11 cellular contexts compared by ENCODE assay signal in genomic region chr9:137318976-137319375, GRCh38. TPM values are rescaled to one million over a fixed set of nuclear protein-coding genes. Genes with fewer than 3 reads are reported as not detected.
DNase-seq lines count a peak whose midpoint lies in the region; ATAC-seq, FAIRE-seq and TF ChIP-seq lines count a peak whose summit lies in the region.
"Had no signal": no experiment of that assay in that cellular context is flagged by ENCODE, and none has a peak within 500 bp of the region (broad histone marks: within the 10 kb centered on the region; RNA-seq: fewer than 3 reads in every experiment).

No MANE protein-coding gene starts in this region.

- peaks cover 9% of the 10 kb centered on the region for H3K4me1 Mint-ChIP-seq in T-helper 2 cell treated with Interferon-gamma antibody and Interleukin-4, amounts not matched to agents 5 μg/mL and 100 μg/mL, for 36 hours (ENCODE audit: low read depth)

- H3K27ac Mint-ChIP-seq in T-helper 2 cell treated with Interferon-gamma antibody and Interleukin-4, amounts not matched to agents 5 μg/mL and 100 μg/mL, for 36 hours: no peak overlapping the region

- ATAC-seq in IMR-90 (ENCODE audit: low read depth) (peak; percentile 45), HepG2 (peak; percentile 90), HG02970 (IDR thresholded peaks at IDR 0.05; ENCODE audit: low FRiP score, unreplicated experiment) (no peak), HG02623 (IDR thresholded peaks at IDR 0.05; ENCODE audit: unreplicated experiment) (no peak)

- H2BK120ac ChIP-seq in IMR-90 (ENCODE audit: low read depth, low read length): no peak overlapping the region

- no peak overlapping the region for H3K14ac ChIP-seq in IMR-90 (replicated peaks; ENCODE audit: low read depth, low read length)

- H4K20me1 ChIP-seq in IMR-90 (ENCODE audit: insufficient read depth, low read length) (no peaks in the 10 kb centered on the region), HepG2 (ENCODE audit: insufficient read depth, low read length) (peaks cover 4% of the 10 kb centered on the region; the same call in 1 of the 2 replicates)

- no peak overlapping the region for H3K23ac ChIP-seq in IMR-90 (ENCODE audit: low read depth, low read length)

- H3K4ac ChIP-seq in IMR-90 (ENCODE audit: low read depth, low read length): no peak overlapping the region

- H3K27me3 Mint-ChIP-seq in T-helper 2 cell treated with Interferon-gamma antibody and Interleukin-4, amounts not matched to agents 5 μg/mL and 100 μg/mL, for 36 hours (ENCODE audit: low read depth): peaks cover 2% of the 10 kb centered on the region

- H3K9ac ChIP-seq in IMR-90 (ENCODE audit: low read depth, low read length): no peak overlapping the region
- no peak overlapping the region for H3K9ac ChIP-seq in HepG2 (ENCODE audit: insufficient read depth, low read depth, low read length)

- no peak for FAIRE-seq in HepG2 (lab: Jason Lieb, UNC)

- H4K91ac ChIP-seq in IMR-90 (ENCODE audit: insufficient read depth, low read depth, low read length): no peak overlapping the region

- H3K18ac ChIP-seq in IMR-90 (ENCODE audit: low read depth, low read length): no peak overlapping the region

- TF ChIP-seq CTCF in IMR-90 (conservative IDR thresholded peaks at IDR 0.05; ENCODE audit: low read depth, low read length) (0 out of 2 replicates have a peak, but pooled peaks have one; percentile 19), HepG2 (CRISPR knock-in tag; IDR thresholded peaks at IDR 0.05) (peak; percentile 82), tibial artery (IDR thresholded peaks at IDR 0.05) (peak; percentile 28 to 42), prostate gland (IDR thresholded peaks at IDR 0.05) (peak in 2 of 4 experiments; percentile 11 to 24)

- H2AFZ ChIP-seq in IMR-90 (replicated peaks; ENCODE audit: low read length, poor library complexity) (no peak overlapping the region), HepG2 (ENCODE audit: low read length) (no peak overlapping the region)

- POLR2A ChIA-PET in IMR-90 (lab: Charles Lee; ENCODE audit: unreplicated experiment) (no interaction called here), HepG2 (lab: Yijun Ruan, JAX) (interaction anchor here (0.7 to 1.6 kb wide), 3 partner anchors 11 to 41 kb away, joined by 3 to 5 read pairs (median 4); partner anchors contain the start of genes NRARP and TOR4A)

- DNase-seq in IMR-90 (peak; percentile 5), HepG2 (ENCODE audit: low spot score) (no peak), tibial artery (peak in 1 of 2 donors; percentile 83), prostate gland (ENCODE audit: low spot score) (no peak)
- DNase-seq in T-helper 2 cell treated with Interferon-gamma antibody and Interleukin-4, amounts not matched to agents 5 μg/mL and 100 μg/mL, for 36 hours (ENCODE audit: low spot score): no peak
- DNase-seq: NCI-H187 treated with DMSO at 0.1 percent for 48 hours had no signal

- H2AK5ac ChIP-seq in IMR-90 (ENCODE audit: low read depth, low read length): no peak overlapping the region

- H3K27ac ChIP-seq in IMR-90 (ENCODE audit: insufficient read depth, low read length) (no peak overlapping the region), cingulate gyrus (ENCODE audit: low read depth, low read length) (peak overlapping the region; percentile 83), HepG2 (ENCODE audit: extremely low read length, insufficient read depth, low read length) (no peak overlapping the region), tibial artery (peak overlapping the region in 1 of 2 donors; percentile 51), prostate gland (no peak overlapping the region)
- H3K27ac ChIP-seq: neutrophil had no signal

- no peak overlapping the region for H2AK9ac ChIP-seq in IMR-90 (replicated peaks; ENCODE audit: low read depth, low read length, poor library complexity)

- H3K56ac ChIP-seq in IMR-90 (ENCODE audit: extremely low read depth, insufficient read depth, low read length): no peak overlapping the region

- H3K36me3 Mint-ChIP-seq in T-helper 2 cell treated with Interferon-gamma antibody and Interleukin-4, amounts not matched to agents 5 μg/mL and 100 μg/mL, for 36 hours (ENCODE audit: low read depth): no peaks in the 10 kb centered on the region

- no peak overlapping the region for H3K4me3 Mint-ChIP-seq in T-helper 2 cell treated with Interferon-gamma antibody and Interleukin-4, amounts not matched to agents 5 μg/mL and 100 μg/mL, for 36 hours
- H3K4me3 Mint-ChIP-seq: activated T-helper 1 cell treated with anti-CD3 and anti-CD28 coated beads, Interleukin-12 subunit alpha, Interleukin-12 subunit beta, Interleukin-2, Interleukin-4 antibody, amounts not matched to agents 30 ng/mL and 10 ng/mL and 1 ng/mL, durations not matched to agents 14 hours and 24 hours and 36 hours had no signal

- H3K4me1 ChIP-seq in IMR-90 (ENCODE audit: control insufficient read depth, insufficient read depth, low read length) (0 out of 2 replicates have a peak, but pooled peaks cover 2% of the 10 kb centered on the region), HepG2 (ENCODE audit: insufficient read depth, low read length) (peaks cover 23% of the 10 kb centered on the region), tibial artery (peaks cover 0 to 50% (median 29%) of the 10 kb centered on the region in 4 donors), prostate gland (replicated peaks) (peaks cover 7% of the 10 kb centered on the region)

- H3K9me1 ChIP-seq in IMR-90 (ENCODE audit: insufficient read depth, low read length): no peaks in the 10 kb centered on the region

- H3K4me3 ChIP-seq in IMR-90 (ENCODE audit: insufficient read depth, low read depth, low read length) (no peak overlapping the region), HepG2 (replicated peaks in 1 of 3; ENCODE audit: insufficient read depth in 1 of 3, low read depth in 2 of 3, low read length in 3 of 3) (no peak overlapping the region; a peak in 1 of 6 replicates), tibial artery (no peak overlapping the region), prostate gland (no peak overlapping the region)

- intact Hi-C loops in IMR-90 (cut with micrococcal nuclease): no loop called here
- intact Hi-C loops in HepG2 (cut with micrococcal nuclease; ENCODE audit: unreplicated experiment): no loop called here
- intact Hi-C loops in tibial artery (cut with DNase I; ENCODE audit: low total_unique reads): no loop called here
- intact Hi-C loops in prostate gland (cut with DNase I): no loop called here

- TF ChIP-seq RAD21 in IMR-90 (IDR thresholded peaks at IDR 0.05; ENCODE audit: low read length): 0 out of 2 replicates have a peak, but pooled peaks have one; percentile 12
- peak; percentile 85 for TF ChIP-seq RAD21 in HepG2 (CRISPR knock-in tag; IDR thresholded peaks at IDR 0.05)

- H3K27me3 ChIP-seq in IMR-90 (ENCODE audit: control insufficient read depth, insufficient read depth, low read length): no peaks in the 10 kb centered on the region; the same call in 1 of the 2 replicates
- peaks cover 13 to 60% of the 10 kb centered on the region in 2 experiments for H3K27me3 ChIP-seq in HepG2 (ENCODE audit: control insufficient read depth in 1 of 2, insufficient read depth in 2 of 2, low read length in 2 of 2)
- peaks cover 0 to 53% of the 10 kb centered on the region in 2 donors for H3K27me3 ChIP-seq in tibial artery
- peaks cover 2% of the 10 kb centered on the region for H3K27me3 ChIP-seq in prostate gland (replicated peaks; ENCODE audit: insufficient read depth)

- H3K79me1 ChIP-seq in IMR-90 (ENCODE audit: low read depth in 1 of 2, low read length in 2 of 2): no peaks in the 10 kb centered on the region

- no peak overlapping the region for H2BK5ac ChIP-seq in IMR-90 (ENCODE audit: low read depth, low read length, poor library complexity, severe bottlenecking)

- H3K36me3 ChIP-seq in IMR-90 (ENCODE audit: control insufficient read depth, insufficient read depth, low read length) (no peaks in the 10 kb centered on the region), HepG2 (replicated peaks in 1 of 2; ENCODE audit: control insufficient read depth in 1 of 2, insufficient read depth in 2 of 2, low read length in 2 of 2) (no peaks in the 10 kb centered on the region), tibial artery (no peaks in the 10 kb centered on the region), prostate gland (no peaks in the 10 kb centered on the region)
- H3K36me3 ChIP-seq: neutrophil had no signal

- H3K9me3 Mint-ChIP-seq in T-helper 2 cell treated with Interferon-gamma antibody and Interleukin-4, amounts not matched to agents 5 μg/mL and 100 μg/mL, for 36 hours: no peaks in the 10 kb centered on the region
- H3K9me3 Mint-ChIP-seq: activated T-helper 1 cell treated with anti-CD3 and anti-CD28 coated beads, Interleukin-12 subunit alpha, Interleukin-12 subunit beta, Interleukin-2, Interleukin-4 antibody, amounts not matched to agents 30 ng/mL and 10 ng/mL and 1 ng/mL, durations not matched to agents 14 hours and 24 hours and 36 hours had no signal

- no peak overlapping the region for H4K5ac ChIP-seq in IMR-90 (ENCODE audit: low read depth, low read length)

- TF ChIP-seq EP300 in HepG2 (IDR thresholded peaks at IDR 0.05; ENCODE audit: low read depth in 2 of 2, low read length in 2 of 2) (no peak), HepG2 (CRISPR knock-in tag; IDR thresholded peaks at IDR 0.05; ENCODE audit: borderline replicate concordance) (no peak)

- H4K8ac ChIP-seq in IMR-90 (ENCODE audit: low read depth in 2 of 2, low read length in 2 of 2): no peak overlapping the region

- TF ChIP-seq POLR2A in IMR-90 (IDR thresholded peaks at IDR 0.05; ENCODE audit: low read depth, low read length): no peak
- TF ChIP-seq POLR2A in HepG2 (IDR thresholded peaks at IDR 0.05; ENCODE audit: insufficient read depth in 1 of 2, low read depth in 2 of 2, low read length in 2 of 2): no peak
- no peak for TF ChIP-seq POLR2A in prostate gland (IDR thresholded peaks at IDR 0.05)

- no peak overlapping the region for H2BK15ac ChIP-seq in IMR-90 (ENCODE audit: low read depth, low read length)

- BruUV-seq in IMR-90 (replicated peaks; lab: Mats Ljungman, UMichigan) (no TSS peak), HepG2 (replicated peaks; lab: Mats Ljungman, UMichigan) (no TSS peak)

- in situ Hi-C loops in IMR-90 (cut with MboI; ENCODE audit: low sequenced_read_pairs) (no loop called here), HepG2 (cut with HindIII; ENCODE audit: extremely low pct_ligation_motif_present, low pct_unique_long_range_greater_than_20kb) (no loop called here)

- H3K9me3 ChIP-seq in IMR-90 (ENCODE audit: control insufficient read depth, insufficient read depth, low read length): no peaks in the 10 kb centered on the region
- no peaks in the 10 kb centered on the region for H3K9me3 ChIP-seq in HepG2 (ENCODE audit: low read length)
- no peaks in the 10 kb centered on the region for H3K9me3 ChIP-seq in tibial artery
- no peaks in the 10 kb centered on the region for H3K9me3 ChIP-seq in prostate gland
- H3K9me3 ChIP-seq: neutrophil had no signal

- H3K4me2 ChIP-seq in IMR-90 (ENCODE audit: low read depth, low read length) (no peak overlapping the region), HepG2 (ENCODE audit: low read depth, low read length) (peak overlapping the region; percentile 57)

- WGBS in IMR-90 (ENCODE audit: extremely low coverage in 2 of 2, insufficient read length in 1 of 2), 2 experiments: 80% methylated on average over 13 of the region's 22 CpGs; no CpG with 5 or more reads in 1 of the 2 experiments
- 21% methylated on average over 9 of the region's 22 CpGs for WGBS in HepG2 (ENCODE audit: low lambda C conversion rate)
- WGBS in prostate gland: 82% methylated on average over 22 of the region's 22 CpGs

- H2BK20ac ChIP-seq in IMR-90 (ENCODE audit: low read depth, low read length): no peak overlapping the region

- dilution Hi-C loops in IMR-90 (cut with HindIII; ENCODE audit: low sequenced_read_pairs, unreplicated experiment): no loop called here

- CTCF ChIA-PET in IMR-90 (lab: Yijun Ruan, JAX) (no interaction called here), HepG2 (lab: Yijun Ruan, JAX; ENCODE audit: low intra/inter-chr PET ratio, low total read pairs) (interaction anchor here (0.5 to 0.6 kb wide), 2 partner anchors 19 to 32 kb away, joined by 3 to 5 read pairs; no protein-coding TSS in a partner anchor)

- H3K79me2 ChIP-seq in HepG2 (ENCODE audit: insufficient read depth, low read length): no peaks in the 10 kb centered on the region

RNA-seq across cellular contexts. Expression of gene NRARP, which starts 16.9 kb away (rescaled TPM):
- total RNA-seq in IMR-90 (2012; rRNA removed) (not detected in 2 replicates), HepG2 (2016; rRNA removed; fragmentation: Illumina TruSeq; extraction: Trizol) (0.14 and 0.22 TPM in 2 replicates), prostate gland (10 to 100 TPM; 22.4 to 24.3 TPM)
- polyA plus RNA-seq in IMR-90 (2012; rRNA removed) (0.15 and 0.39 TPM in 2 replicates), HepG2 (2011; rRNA removed) (0.46 and 0.73 TPM in 2 replicates)
- 0.37 and 1.8 TPM in 2 replicates for polyA plus RNA-seq in IMR-90 (2012; cell fraction: cytosol; rRNA removed)
- 2.9 and 4.1 TPM in 2 replicates for polyA plus RNA-seq in IMR-90 (2012; cell fraction: nucleus; rRNA removed; ENCODE audit: low replicate concordance)
- 0.26 and 0.30 TPM in 2 replicates for total RNA-seq in HepG2 (2016; cell fraction: cytosol; rRNA removed; fragmentation: Illumina TruSeq; extraction: Trizol; ENCODE audit: low read depth)
- 0.19 and 0.35 TPM in 2 replicates for total RNA-seq in HepG2 (2016; cell fraction: insoluble cytoplasmic fraction; rRNA removed; fragmentation: Illumina TruSeq; extraction: Trizol)
- 0.21 and 0.25 TPM in 2 replicates for total RNA-seq in HepG2 (2016; cell fraction: membrane; rRNA removed; fragmentation: Illumina TruSeq; extraction: Trizol)
- total RNA-seq in HepG2 (2016; cell fraction: nucleus; rRNA removed; fragmentation: Illumina TruSeq; extraction: Trizol): 0.19 and 0.22 TPM in 2 replicates
- polyA plus RNA-seq in HepG2 (2011; cell fraction: cytosol; rRNA removed): 0.74 and 1.0 TPM in 2 replicates
- polyA plus RNA-seq in HepG2 (2011; cell fraction: nucleus; rRNA removed): 0.69 and 0.79 TPM in 2 replicates
- 0.51 and 0.78 TPM in 2 replicates for polyA plus RNA-seq in HepG2 (2012)
- 0.21 and 0.42 TPM in 2 replicates for polyA plus RNA-seq in HepG2 (2016; cell fraction: cytosol; fragmentation: Illumina TruSeq; extraction: Trizol; ENCODE audit: low read depth)
- 0.17 and 0.46 TPM in 2 replicates for polyA plus RNA-seq in HepG2 (2016; cell fraction: insoluble cytoplasmic fraction; fragmentation: Illumina TruSeq; extraction: Trizol; ENCODE audit: low read depth)
- polyA plus RNA-seq in HepG2 (2016; cell fraction: membrane; fragmentation: Illumina TruSeq; extraction: Trizol; ENCODE audit: low read depth): 0.40 and 0.56 TPM in 2 replicates
- 0.36 and 0.52 TPM in 2 replicates for polyA plus RNA-seq in HepG2 (2016; cell fraction: nucleus; fragmentation: Illumina TruSeq; extraction: Trizol; ENCODE audit: insufficient read depth, low read depth)
- polyA minus RNA-seq in HepG2 (2011; rRNA and poly(A)+ RNA removed; ENCODE audit: low replicate concordance): 1.0 and 2.0 TPM in 2 replicates
- polyA minus RNA-seq in HepG2 (2011; cell fraction: cytosol; rRNA and poly(A)+ RNA removed): 0.59 and 0.88 TPM in 2 replicates
- polyA minus RNA-seq in HepG2 (2011; cell fraction: nucleus; rRNA and poly(A)+ RNA removed): 0.25 TPM in 1 of 2 replicates, not detected in the other

RNA-seq across cellular contexts. Expression of gene TOR4A, which starts 41.5 kb away (rescaled TPM):
- total RNA-seq in IMR-90 (2012; rRNA removed) (9.7 and 11.4 TPM in 2 replicates), HepG2 (2016; rRNA removed; fragmentation: Illumina TruSeq; extraction: Trizol) (7.0 and 14.2 TPM in 2 replicates), prostate gland (1 to 10 TPM; 1.6 to 7.3 TPM)
- polyA plus RNA-seq in IMR-90 (2012; rRNA removed) (22.9 and 28.4 TPM in 2 replicates), HepG2 (2011; rRNA removed) (11.1 and 16.4 TPM in 2 replicates)
- polyA plus RNA-seq in IMR-90 (2012; cell fraction: cytosol; rRNA removed): 17.3 and 37.9 TPM in 2 replicates
- polyA plus RNA-seq in IMR-90 (2012; cell fraction: nucleus; rRNA removed; ENCODE audit: low replicate concordance): 14.3 and 42.3 TPM in 2 replicates
- total RNA-seq in HepG2 (2016; cell fraction: cytosol; rRNA removed; fragmentation: Illumina TruSeq; extraction: Trizol; ENCODE audit: low read depth): 1.3 and 1.5 TPM in 2 replicates
- total RNA-seq in HepG2 (2016; cell fraction: insoluble cytoplasmic fraction; rRNA removed; fragmentation: Illumina TruSeq; extraction: Trizol): 6.7 and 14.2 TPM in 2 replicates
- total RNA-seq in HepG2 (2016; cell fraction: membrane; rRNA removed; fragmentation: Illumina TruSeq; extraction: Trizol): 5.1 and 6.1 TPM in 2 replicates
- 10.4 and 11.5 TPM in 2 replicates for total RNA-seq in HepG2 (2016; cell fraction: nucleus; rRNA removed; fragmentation: Illumina TruSeq; extraction: Trizol)
- 14.3 and 20.7 TPM in 2 replicates for polyA plus RNA-seq in HepG2 (2011; cell fraction: cytosol; rRNA removed)
- polyA plus RNA-seq in HepG2 (2011; cell fraction: nucleus; rRNA removed): 17.2 and 18.2 TPM in 2 replicates
- polyA plus RNA-seq in HepG2 (2012): 6.6 and 10.2 TPM in 2 replicates
- 1.1 and 1.2 TPM in 2 replicates for polyA plus RNA-seq in HepG2 (2016; cell fraction: cytosol; fragmentation: Illumina TruSeq; extraction: Trizol; ENCODE audit: low read depth)
- 7.9 and 8.2 TPM in 2 replicates for polyA plus RNA-seq in HepG2 (2016; cell fraction: insoluble cytoplasmic fraction; fragmentation: Illumina TruSeq; extraction: Trizol; ENCODE audit: low read depth)
- 3.0 and 3.1 TPM in 2 replicates for polyA plus RNA-seq in HepG2 (2016; cell fraction: membrane; fragmentation: Illumina TruSeq; extraction: Trizol; ENCODE audit: low read depth)
- polyA plus RNA-seq in HepG2 (2016; cell fraction: nucleus; fragmentation: Illumina TruSeq; extraction: Trizol; ENCODE audit: insufficient read depth, low read depth): 20.6 and 20.8 TPM in 2 replicates
- 13.4 and 50.2 TPM in 2 replicates for polyA minus RNA-seq in HepG2 (2011; rRNA and poly(A)+ RNA removed; ENCODE audit: low replicate concordance)
- 29.6 and 30.9 TPM in 2 replicates for polyA minus RNA-seq in HepG2 (2011; cell fraction: cytosol; rRNA and poly(A)+ RNA removed)
- polyA minus RNA-seq in HepG2 (2011; cell fraction: nucleus; rRNA and poly(A)+ RNA removed): 6.3 and 7.8 TPM in 2 replicates

Comparison
In these comparisons a context has a peak if more than half of its experiments do, and no peak if none do; other contexts are left out.
1. ATAC-seq: peak in IMR-90 (single experiment) and HepG2 (single experiment); none in HG02970 (single experiment) and HG02623 (single experiment).
2. RNA of gene NRARP, which starts 16.9 kb away (total RNA-seq): 22.4 to 24.3 TPM in prostate gland; 0.14 to 0.35 TPM in HepG2 and not detected in IMR-90; every median in the first group is over 10 times any median in the second.